18 cellular contexts compared by ENCODE assay signal in genomic region chr19:6253886-6254285, GRCh38.
"Had no signal": no experiment of that assay in that cellular context is flagged by ENCODE, and none has a peak within 500 bp of the region (broad histone marks: within the 10 kb centered on the region; RNA-seq: fewer than 3 reads in every experiment).

No MANE protein-coding gene starts in this region.

- H3K4me1 ChIP-seq: testis had no signal

- H3K27ac Mint-ChIP-seq: stimulated activated naive B cell treated with anti-CD40 and anti-IgM and Interleukin-4, amounts not matched to agents 10 μg/mL and 1 μg/mL and 100 μg/mL, for 72 hours had no signal

- H3K27ac ChIP-seq: heart left ventricle, pancreas, testis had no signal

- H3K36me3 Mint-ChIP-seq: natural killer cell had no signal

- H3K9me3 Mint-ChIP-seq: mesothelial cell of epicardium; natural killer cell; stimulated activated naive B cell treated with anti-CD40 and anti-IgM and Interleukin-4, amounts not matched to agents 10 μg/mL and 1 μg/mL and 100 μg/mL, for 72 hours; stimulated activated naive CD8-positive, alpha-beta T cell treated with anti-CD3 and anti-CD28 coated beads, Interleukin-15, amount 100 ng/mL, for 72 hours had no signal

- H3K27me3 Mint-ChIP-seq: dendritic cell treated with granulocyte-macrophage colony-stimulating factor and Interleukin-4, amounts not matched to agents 40 ng/mL and 50 ng/mL, for 4 days; progenitor cell of endocrine pancreas; stimulated activated naive B cell treated with anti-CD40 and anti-IgM and Interleukin-4, amounts not matched to agents 10 μg/mL and 1 μg/mL and 100 μg/mL, for 72 hours; stimulated activated naive CD8-positive, alpha-beta T cell treated with anti-CD3 and anti-CD28 coated beads, Interleukin-15, amount 100 ng/mL, for 72 hours had no signal

- H3K27me3 ChIP-seq: heart left ventricle, pancreas, testis, tibial nerve had no signal

- H3K36me3 ChIP-seq: pancreas, tibial nerve had no signal

- H3K4me3 Mint-ChIP-seq: dendritic cell treated with granulocyte-macrophage colony-stimulating factor and Interleukin-4, amounts not matched to agents 40 ng/mL and 50 ng/mL, for 4 days; mesothelial cell of epicardium; natural killer cell; stimulated activated naive B cell treated with anti-CD40 and anti-IgM and Interleukin-4, amounts not matched to agents 10 μg/mL and 1 μg/mL and 100 μg/mL, for 72 hours; stimulated activated naive CD8-positive, alpha-beta T cell treated with anti-CD3 and anti-CD28 coated beads, Interleukin-15, amount 100 ng/mL, for 72 hours had no signal

- DNase-seq: foreskin melanocyte; heart left ventricle; hippocampal formation; natural killer cell; occipital lobe; pancreas; right cardiac atrium; small intestine; stimulated activated CD4-positive, alpha-beta T cell treated with anti-CD3 and anti-CD28 coated beads, Interleukin-15, amount 100 ng/mL, for 24 hours; stimulated activated CD4-positive, alpha-beta T cell treated with anti-CD3 and anti-CD28 coated beads, Interleukin-1b, Interleukin-23, amount 100 ng/mL, for 48 hours; stimulated activated CD4-positive, alpha-beta T cell treated with anti-CD3 and anti-CD28 coated beads, Interleukin-4, amount 100 ng/mL, for 24 hours; stimulated activated naive B cell treated with anti-CD40 and anti-IgM and Interleukin-4, amounts not matched to agents 10 μg/mL and 1 μg/mL and 100 μg/mL, for 72 hours; stimulated activated naive CD8-positive, alpha-beta T cell treated with anti-CD3 and anti-CD28 coated beads, Interleukin-15, amount 100 ng/mL, for 72 hours; testis had no signal

- ATAC-seq: heart left ventricle; natural killer cell; pancreas; right cardiac atrium; stimulated activated naive B cell treated with anti-CD40 and anti-IgM and Interleukin-4, amounts not matched to agents 10 μg/mL and 1 μg/mL and 100 μg/mL, for 72 hours; stimulated activated naive CD8-positive, alpha-beta T cell treated with anti-CD3 and anti-CD28 coated beads, Interleukin-15, amount 100 ng/mL, for 72 hours had no signal

- H3K9me3 ChIP-seq: heart left ventricle, pancreas, testis, tibial nerve had no signal

- H3K4me3 ChIP-seq: heart left ventricle, pancreas, testis, tibial nerve had no signal
